ENCODE assay signal across 19 cellular contexts in the genomic region with DNA sequence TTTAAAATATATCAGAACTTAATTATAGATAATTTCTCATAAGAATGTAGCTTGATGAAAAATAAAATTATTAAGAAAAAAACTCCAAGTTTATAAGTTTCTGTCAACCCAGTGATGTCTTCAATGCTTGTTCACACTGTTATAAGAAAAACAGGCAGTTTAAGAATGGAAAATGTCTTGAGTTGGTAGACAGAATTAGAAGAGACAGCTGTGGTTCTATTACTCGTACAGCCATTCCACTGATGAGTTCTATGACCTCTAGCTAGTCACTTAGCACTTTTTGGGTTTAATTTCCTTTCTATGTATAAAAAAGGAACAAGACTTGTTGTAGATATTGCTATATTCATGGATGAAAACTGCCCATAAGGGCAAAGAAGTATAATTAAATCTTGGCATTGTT.
DNase-seq lines count a peak whose midpoint lies in the region; ATAC-seq and TF ChIP-seq lines count a peak whose summit lies in the region.
"Had no signal": no experiment of that assay in that cellular context is flagged by ENCODE, and none has a peak within 500 bp of the region (broad histone marks: within the 10 kb centered on the region; RNA-seq: fewer than 3 reads in every experiment).

No MANE protein-coding gene starts in this region.

- H3K27me3 ChIP-seq in SK-N-SH (ENCODE audit: insufficient read depth), result no peaks in the 10 kb centered on the region
- no peaks in the 10 kb centered on the region for H3K27me3 ChIP-seq in Karpas-422 (ENCODE audit: low read length)
- no peaks in the 10 kb centered on the region for H3K27me3 ChIP-seq in esophagus squamous epithelium
- H3K27me3 ChIP-seq in smooth muscle cell (ENCODE audit: low read depth), result no peaks in the 10 kb centered on the region
- H3K27me3 ChIP-seq: BE2C, BLaER1 had no signal

- H3K4me1 ChIP-seq in SK-N-SH (ENCODE audit: control insufficient read depth in 1 of 2, insufficient read depth in 2 of 2, low read depth in 1 of 2, low read length in 1 of 2) (no peaks in the 10 kb centered on the region), Karpas-422 (ENCODE audit: low read length) (no peaks in the 10 kb centered on the region), esophagus squamous epithelium (no peaks in the 10 kb centered on the region), smooth muscle cell (ENCODE audit: low read depth) (no peaks in the 10 kb centered on the region)
- H3K4me1 ChIP-seq: BLaER1 had no signal

- peak; percentile 62; the same call in 2 of the 3 replicates for ATAC-seq in SK-N-SH treated with all-trans-retinoic acid at 6 μM for 48 hours

- TF ChIP-seq EP300 in SK-N-SH (IDR thresholded peaks at IDR 0.05; ENCODE audit: borderline replicate concordance in 1 of 2, low read depth in 1 of 2, low read length in 1 of 2), result no peak

- no peak overlapping the region for H3K4me2 ChIP-seq in SK-N-SH
- H3K4me2 ChIP-seq in Karpas-422 (ENCODE audit: low read depth, low read length, poor library complexity, severe bottlenecking), result no peak overlapping the region
- H3K4me2 ChIP-seq in smooth muscle cell, result no peak overlapping the region
- H3K4me2 ChIP-seq: BLaER1 had no signal

- H3K27ac ChIP-seq in SK-N-SH (ENCODE audit: low read depth in 2 of 2, low read length in 1 of 2), result no peak overlapping the region
- H3K27ac ChIP-seq in Karpas-422 (ENCODE audit: low read length), result no peak overlapping the region
- no peak overlapping the region for H3K27ac ChIP-seq in esophagus squamous epithelium
- no peak overlapping the region for H3K27ac ChIP-seq in smooth muscle cell (ENCODE audit: low read depth)
- H3K27ac ChIP-seq: BLaER1 had no signal

- no peaks in the 10 kb centered on the region for H3K36me3 ChIP-seq in SK-N-SH (replicated peaks in 1 of 2; ENCODE audit: control insufficient read depth in 1 of 2, insufficient read depth in 2 of 2, low read length in 1 of 2)
- no peaks in the 10 kb centered on the region for H3K36me3 ChIP-seq in Karpas-422 (ENCODE audit: insufficient read depth, low read length)
- no peaks in the 10 kb centered on the region for H3K36me3 ChIP-seq in esophagus squamous epithelium
- no peaks in the 10 kb centered on the region for H3K36me3 ChIP-seq in smooth muscle cell (ENCODE audit: low read depth)
- H3K36me3 ChIP-seq: BE2C, BLaER1 had no signal

- TF ChIP-seq POLR2A in esophagus squamous epithelium (IDR thresholded peaks at IDR 0.05), result no peak

- no peaks in the 10 kb centered on the region for H4K20me1 ChIP-seq in SK-N-SH (ENCODE audit: insufficient read depth)
- H4K20me1 ChIP-seq in Karpas-422 (ENCODE audit: insufficient read depth, low read depth, low read length), result no peaks in the 10 kb centered on the region
- H4K20me1 ChIP-seq in smooth muscle cell (ENCODE audit: low read depth), result no peaks in the 10 kb centered on the region
- H4K20me1 ChIP-seq: BLaER1 had no signal

- H3K79me2 ChIP-seq in SK-N-SH (ENCODE audit: insufficient read depth), result no peaks in the 10 kb centered on the region
- H3K79me2 ChIP-seq in Karpas-422 (ENCODE audit: low read length), result no peaks in the 10 kb centered on the region
- no peaks in the 10 kb centered on the region for H3K79me2 ChIP-seq in smooth muscle cell (ENCODE audit: low read depth)

- CTCF ChIA-PET in SK-N-SH (lab: Yijun Ruan, JAX), result interaction anchor here (1.2 kb wide), 1 partner anchor 10 kb away, joined by 3 read pairs; no protein-coding TSS in a partner anchor

- DNase-seq in SK-N-SH (no peak), Karpas-422 (no peak), NCI-H82 (lab: John Stamatoyannopoulos, UW) (peak; percentile 83), SK-N-DZ (ENCODE audit: low spot score) (peak; percentile 60), esophagus squamous epithelium (lab: John Stamatoyannopoulos, UW) (no peak), smooth muscle cell (lab: John Stamatoyannopoulos, UW; ENCODE audit: unreplicated experiment) (no peak), nucleus accumbens (lab: John Stamatoyannopoulos, UW) (no peak)
- DNase-seq: 8988T; ACHN; BE2C; C1 segment of cervical spinal cord; CD4-positive, alpha-beta memory T cell; CD4-positive, CD25-positive, alpha-beta regulatory T cell; CD8-positive, alpha-beta memory T cell; COR-L47; DMS79 treated with DMSO at 0.1 percent for 48 hours; GF-D8 had no signal

- no peak overlapping the region for H2AFZ ChIP-seq in SK-N-SH (ENCODE audit: low read depth)
- peak overlapping the region; percentile 79; the same call in 1 of the 2 replicates for H2AFZ ChIP-seq in Karpas-422 (ENCODE audit: low read length)
- no peak overlapping the region for H2AFZ ChIP-seq in smooth muscle cell (ENCODE audit: low read depth)

- TF ChIP-seq RAD21 in SK-N-SH (IDR thresholded peaks at IDR 0.05; ENCODE audit: low read length), result no peak

- H3K4me3 ChIP-seq in SK-N-SH (ENCODE audit: low read depth in 2 of 2, low read length in 1 of 2), result no peak overlapping the region
- no peak overlapping the region for H3K4me3 ChIP-seq in Karpas-422 (ENCODE audit: low read length)
- H3K4me3 ChIP-seq in esophagus squamous epithelium, result no peak overlapping the region
- H3K4me3 ChIP-seq in smooth muscle cell, result no peak overlapping the region
- H3K4me3 ChIP-seq: BLaER1 had no signal

- TF ChIP-seq CTCF in SK-N-SH (IDR thresholded peaks at IDR 0.05) (no peak), esophagus squamous epithelium (IDR thresholded peaks at IDR 0.05) (no peak), smooth muscle cell (IDR thresholded peaks at IDR 0.05; ENCODE audit: borderline replicate concordance, insufficient read depth, poor library complexity, severe bottlenecking) (no peak)

- H3K9me2 ChIP-seq in SK-N-SH (no peaks in the 10 kb centered on the region), Karpas-422 (replicated peaks; ENCODE audit: insufficient read depth, low read length) (no peaks in the 10 kb centered on the region)

- POLR2A ChIA-PET in SK-N-SH (lab: Yijun Ruan, JAX), result no interaction called here

- H3K9ac ChIP-seq in SK-N-SH, result no peak overlapping the region
- H3K9ac ChIP-seq in Karpas-422 (ENCODE audit: low read length), result no peak overlapping the region
- H3K9ac ChIP-seq in smooth muscle cell (ENCODE audit: low read depth), result no peak overlapping the region
- H3K9ac ChIP-seq: BLaER1 had no signal

- intact Hi-C loops in esophagus squamous epithelium (cut with DNase I), result no loop called here

- WGBS in SK-N-SH (ENCODE audit: low lambda C conversion rate), result 4% methylated on average over 1 of the region's 1 CpG
- WGBS in esophagus squamous epithelium, 2 donors, result 28 to 40% methylated on average over 1 of the region's 1 CpG
- WGBS in smooth muscle cell (ENCODE audit: low lambda C conversion rate), result 88% methylated on average over 1 of the region's 1 CpG

- H3F3A ChIP-seq in SK-N-SH (replicated peaks; ENCODE audit: insufficient read depth) (no peaks in the 10 kb centered on the region), smooth muscle cell (ENCODE audit: low read depth) (no peaks in the 10 kb centered on the region)

- no peaks in the 10 kb centered on the region for H3K9me3 ChIP-seq in SK-N-SH
- no peaks in the 10 kb centered on the region for H3K9me3 ChIP-seq in Karpas-422 (ENCODE audit: low read length)
- H3K9me3 ChIP-seq in esophagus squamous epithelium, result no peaks in the 10 kb centered on the region
- no peaks in the 10 kb centered on the region for H3K9me3 ChIP-seq in smooth muscle cell (replicated peaks; ENCODE audit: low read depth)
- H3K9me3 ChIP-seq: BE2C, BLaER1 had no signal

TF ChIP-seq in SK-N-SH treated with all-trans-retinoic acid at 6 μM for 48 hours, 23 proteins besides CTCF, POLR2A, EP300 and RAD21 (continues in another document):
- TF ChIP-seq ZFP3 (CRISPR knock-in tag; IDR thresholded peaks at IDR 0.05), result no peak
- no peak for TF ChIP-seq ESRRG (CRISPR knock-in tag; IDR thresholded peaks at IDR 0.05)
- no peak for TF ChIP-seq ZNF565 (CRISPR knock-in tag; conservative IDR thresholded peaks at IDR 0.05; ENCODE audit: low read depth)
- no peak for TF ChIP-seq ISL1 (CRISPR knock-in tag; IDR thresholded peaks at IDR 0.05)
- TF ChIP-seq, protein P1, sequence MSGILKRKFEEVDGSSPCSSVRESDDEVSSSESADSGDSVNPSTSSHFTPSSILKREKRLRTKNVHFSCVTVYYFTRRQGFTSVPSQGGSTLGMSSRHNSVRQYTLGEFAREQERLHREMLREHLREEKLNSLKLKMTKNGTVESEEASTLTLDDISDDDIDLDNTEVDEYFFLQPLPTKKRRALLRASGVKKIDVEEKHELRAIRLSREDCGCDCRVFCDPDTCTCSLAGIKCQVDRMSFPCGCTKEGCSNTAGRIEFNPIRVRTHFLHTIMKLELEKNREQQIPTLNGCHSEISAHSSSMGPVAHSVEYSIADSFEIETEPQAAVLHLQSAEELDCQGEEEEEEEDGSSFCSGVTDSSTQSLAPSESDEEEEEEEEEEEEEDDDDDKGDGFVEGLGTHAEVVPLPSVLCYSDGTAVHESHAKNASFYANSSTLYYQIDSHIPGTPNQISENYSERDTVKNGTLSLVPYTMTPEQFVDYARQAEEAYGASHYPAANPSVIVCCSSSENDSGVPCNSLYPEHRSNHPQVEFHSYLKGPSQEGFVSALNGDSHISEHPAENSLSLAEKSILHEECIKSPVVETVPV (CRISPR knock-in tag; IDR thresholded peaks at IDR 0.05), result no peak

TF ChIP-seq in SK-N-SH, 30 proteins besides CTCF, POLR2A, EP300 and RAD21 (continues in another document):
- no peak for TF ChIP-seq NFIC (IDR thresholded peaks at IDR 0.05; ENCODE audit: borderline replicate concordance)
- TF ChIP-seq, protein P2, sequence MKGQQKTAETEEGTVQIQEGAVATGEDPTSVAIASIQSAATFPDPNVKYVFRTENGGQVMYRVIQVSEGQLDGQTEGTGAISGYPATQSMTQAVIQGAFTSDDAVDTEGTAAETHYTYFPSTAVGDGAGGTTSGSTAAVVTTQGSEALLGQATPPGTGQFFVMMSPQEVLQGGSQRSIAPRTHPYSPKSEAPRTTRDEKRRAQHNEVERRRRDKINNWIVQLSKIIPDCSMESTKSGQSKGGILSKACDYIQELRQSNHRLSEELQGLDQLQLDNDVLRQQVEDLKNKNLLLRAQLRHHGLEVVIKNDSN (IDR thresholded peaks at IDR 0.05; ENCODE audit: borderline replicate concordance, low read depth), result no peak
- no peak for TF ChIP-seq TEAD4 (IDR thresholded peaks at IDR 0.05; ENCODE audit: borderline replicate concordance, insufficient read depth)
- no peak for TF ChIP-seq FOXM1 (IDR thresholded peaks at IDR 0.05; ENCODE audit: low read depth)
- no peak for TF ChIP-seq RXRA (IDR thresholded peaks at IDR 0.05; ENCODE audit: borderline replicate concordance, low read depth)
- TF ChIP-seq, protein P3, sequence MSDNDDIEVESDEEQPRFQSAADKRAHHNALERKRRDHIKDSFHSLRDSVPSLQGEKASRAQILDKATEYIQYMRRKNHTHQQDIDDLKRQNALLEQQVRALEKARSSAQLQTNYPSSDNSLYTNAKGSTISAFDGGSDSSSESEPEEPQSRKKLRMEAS (IDR thresholded peaks at IDR 0.05; ENCODE audit: low read depth), result no peak
- TF ChIP-seq ELF1 (IDR thresholded peaks at IDR 0.05), result no peak
- no peak for TF ChIP-seq RCOR1 (IDR thresholded peaks at IDR 0.05; ENCODE audit: low read length)
- TF ChIP-seq SIN3A (IDR thresholded peaks at IDR 0.05; ENCODE audit: borderline replicate concordance, low read depth, low read length), result no peak
- TF ChIP-seq EZH2phosphoT487 (IDR thresholded peaks at IDR 0.05; ENCODE audit: borderline replicate concordance, low read depth), result no peak
- TF ChIP-seq FOSL2 (IDR thresholded peaks at IDR 0.05; ENCODE audit: borderline replicate concordance, low read depth), result no peak

Comparison
In these comparisons a context has a peak if more than half of its experiments do, and no peak if none do; other contexts are left out.
1. DNase-seq: peak in NCI-H82 (single experiment) and SK-N-DZ (single experiment); none in SK-N-SH (single experiment), Karpas-422 (single experiment), esophagus squamous epithelium (single experiment), smooth muscle cell (single experiment) and nucleus accumbens (0 of 56).